Comparison of ENCODE assay signal across 18 cellular contexts in genomic region chr4:139682309-139683210, GRCh38. TPM values are rescaled to one million over a fixed set of nuclear protein-coding genes. Genes with fewer than 3 reads are reported as not detected.
A peak's percentile ranks its signal among the peaks of the same experiment; 100 is the strongest.
DNase-seq lines count a peak whose midpoint lies in the region; ATAC-seq and TF ChIP-seq lines count a peak whose summit lies in the region.
"Had no signal": no experiment of that assay in that cellular context is flagged by ENCODE, and none has a peak within 500 bp of the region (broad histone marks: within the 10 kb centered on the region; RNA-seq: fewer than 3 reads in every experiment).

No MANE protein-coding gene starts in this region.

- H3K36me3 ChIP-seq in naive thymus-derived CD4-positive, alpha-beta T cell (ENCODE audit: control insufficient read depth in 2 of 3, insufficient read depth in 3 of 3, low read length in 3 of 3) = no peaks in the 10 kb centered on the region

- DNase-seq in T-helper 1 cell = no peak
- DNase-seq in right cardiac atrium = peak; percentile 21 to 65 (median 55)
- DNase-seq in progenitor cell of endocrine pancreas (ENCODE audit: low spot score, unreplicated experiment) = no peak
- DNase-seq in MV-4-11 (lab: John Stamatoyannopoulos, UW) = no peak
- DNase-seq in NCI-H2107 treated with DMSO at 0.1 percent for 48 hours (lab: John Stamatoyannopoulos, UW; ENCODE audit: unreplicated experiment) = no peak
- no peak for DNase-seq in naive thymus-derived CD4-positive, alpha-beta T cell
- DNase-seq: activated CD4-positive, alpha-beta T cell treated with anti-CD3 and anti-CD28 coated beads for 48 hours; CD4-positive, alpha-beta T cell; foreskin melanocyte; HFFc6; NCI-H187 treated with DMSO at 0.1 percent for 48 hours; stimulated activated CD8-positive, alpha-beta memory T cell treated with anti-CD3 and anti-CD28 coated beads, Interleukin-4, amount 100 ng/mL, for 48 hours had no signal

- H3K27ac Mint-ChIP-seq in T-helper 1 cell treated with Interleukin-12 subunit alpha and Interleukin-12 subunit beta and Interleukin-4 antibody, amounts not matched to agents 30 μg/mL and 1 μg/mL, for 36 hours = peak overlapping the region; percentile 38
- H3K27ac Mint-ChIP-seq in activated T-helper 17 cell treated with anti-CD3 and anti-CD28 coated beads, Interleukin-2, amount 50 U/mL, for 72 hours = peak overlapping the region; percentile 11
- H3K27ac Mint-ChIP-seq in progenitor cell of endocrine pancreas = peak overlapping the region; percentile 80
- H3K27ac Mint-ChIP-seq in naive thymus-derived CD4-positive, alpha-beta T cell = peak overlapping the region in 2 of 9 donors; percentile 11 to 37
- H3K27ac Mint-ChIP-seq: CD4-positive, alpha-beta T cell; HFFc6 had no signal

- no peak for ATAC-seq in activated T-helper 17 cell treated with anti-CD3 and anti-CD28 coated beads, Interleukin-2, amount 50 U/mL, for 72 hours (replicated peaks)
- ATAC-seq in right cardiac atrium = peak; percentile 62 to 88
- no peak for ATAC-seq in naive thymus-derived CD4-positive, alpha-beta T cell
- ATAC-seq: GM12878 had no signal

- H3K4me1 Mint-ChIP-seq in T-helper 1 cell treated with Interleukin-12 subunit alpha and Interleukin-12 subunit beta and Interleukin-4 antibody, amounts not matched to agents 30 μg/mL and 1 μg/mL, for 36 hours (ENCODE audit: low read depth) = peaks cover 21% of the 10 kb centered on the region
- peaks cover 4% of the 10 kb centered on the region for H3K4me1 Mint-ChIP-seq in activated T-helper 17 cell treated with anti-CD3 and anti-CD28 coated beads, Interleukin-2, amount 50 U/mL, for 72 hours
- peaks cover 24% of the 10 kb centered on the region for H3K4me1 Mint-ChIP-seq in progenitor cell of endocrine pancreas (ENCODE audit: low read depth)
- H3K4me1 Mint-ChIP-seq in naive thymus-derived CD4-positive, alpha-beta T cell = peaks cover 0 to 36% (median 5%) of the 10 kb centered on the region in 7 donors

- POLR2A ChIA-PET in naive thymus-derived CD4-positive, alpha-beta T cell (lab: Charles Lee) = no interaction called here

- H3K27me3 ChIP-seq in right cardiac atrium (ENCODE audit: control insufficient read depth, insufficient read depth) = no peaks in the 10 kb centered on the region
- H3K27me3 ChIP-seq in naive thymus-derived CD4-positive, alpha-beta T cell (ENCODE audit: control insufficient read depth in 2 of 2, insufficient read depth in 2 of 2, low read length in 2 of 2) = no peaks in the 10 kb centered on the region
- H3K27me3 ChIP-seq: tibial nerve had no signal

- CTCF ChIA-PET in naive thymus-derived CD4-positive, alpha-beta T cell (lab: Charles Lee) = no interaction called here

- H3K27me3 Mint-ChIP-seq in T-helper 1 cell treated with Interleukin-12 subunit alpha and Interleukin-12 subunit beta and Interleukin-4 antibody, amounts not matched to agents 30 μg/mL and 1 μg/mL, for 36 hours (ENCODE audit: low read depth) = no peaks in the 10 kb centered on the region
- H3K27me3 Mint-ChIP-seq in activated T-helper 17 cell treated with anti-CD3 and anti-CD28 coated beads, Interleukin-2, amount 50 U/mL, for 72 hours = no peaks in the 10 kb centered on the region
- H3K27me3 Mint-ChIP-seq in progenitor cell of endocrine pancreas = no peaks in the 10 kb centered on the region
- peaks cover 0 to 6% (median 0%) of the 10 kb centered on the region in 5 donors for H3K27me3 Mint-ChIP-seq in naive thymus-derived CD4-positive, alpha-beta T cell
- H3K27me3 Mint-ChIP-seq: CD4-positive, alpha-beta T cell had no signal

- intact Hi-C loops in right cardiac atrium (cut with DNase I) = no loop called here
- intact Hi-C loops in naive thymus-derived CD4-positive, alpha-beta T cell (cut with micrococcal nuclease) = no loop called here

- H3K4me3 ChIP-seq in right cardiac atrium (ENCODE audit: low read length) = no peak overlapping the region
- H3K4me3 ChIP-seq in naive thymus-derived CD4-positive, alpha-beta T cell (ENCODE audit: low read length) = no peak overlapping the region
- H3K4me3 ChIP-seq: GM12878, tibial nerve had no signal

- H3K9me3 ChIP-seq in right cardiac atrium (ENCODE audit: control insufficient read depth, low read length) = no peaks in the 10 kb centered on the region
- no peaks in the 10 kb centered on the region for H3K9me3 ChIP-seq in naive thymus-derived CD4-positive, alpha-beta T cell (ENCODE audit: control insufficient read depth in 2 of 3, low read length in 3 of 3)
- H3K9me3 ChIP-seq: tibial nerve had no signal

- TF ChIP-seq CTCF in progenitor cell of endocrine pancreas (IDR thresholded peaks at IDR 0.05; ENCODE audit: unreplicated experiment) = no peak

- peaks cover 3% of the 10 kb centered on the region for H3K4me1 ChIP-seq in right cardiac atrium (ENCODE audit: control insufficient read depth, insufficient read depth, low read length)
- H3K4me1 ChIP-seq in naive thymus-derived CD4-positive, alpha-beta T cell (ENCODE audit: control insufficient read depth in 2 of 2, insufficient read depth in 2 of 2, low read length in 2 of 2) = no peaks in the 10 kb centered on the region

- no peak overlapping the region for H3K27ac ChIP-seq in right cardiac atrium (ENCODE audit: low read length)
- H3K27ac ChIP-seq in naive thymus-derived CD4-positive, alpha-beta T cell (ENCODE audit: low read depth, low read length) = no peak overlapping the region
- H3K27ac ChIP-seq: 22Rv1, HL-60, tibial nerve had no signal

- peaks cover 52% of the 10 kb centered on the region for H3K36me3 Mint-ChIP-seq in T-helper 1 cell treated with Interleukin-12 subunit alpha and Interleukin-12 subunit beta and Interleukin-4 antibody, amounts not matched to agents 30 μg/mL and 1 μg/mL, for 36 hours (ENCODE audit: low read depth)
- peaks cover 11% of the 10 kb centered on the region for H3K36me3 Mint-ChIP-seq in activated T-helper 17 cell treated with anti-CD3 and anti-CD28 coated beads, Interleukin-2, amount 50 U/mL, for 72 hours (ENCODE audit: low read depth)
- H3K36me3 Mint-ChIP-seq in progenitor cell of endocrine pancreas (ENCODE audit: insufficient read depth) = peaks cover 73% of the 10 kb centered on the region
- H3K36me3 Mint-ChIP-seq in naive thymus-derived CD4-positive, alpha-beta T cell = peaks cover 6 to 64% (median 15%) of the 10 kb centered on the region in 5 donors

- H3K9me3 Mint-ChIP-seq in T-helper 1 cell treated with Interleukin-12 subunit alpha and Interleukin-12 subunit beta and Interleukin-4 antibody, amounts not matched to agents 30 μg/mL and 1 μg/mL, for 36 hours = peaks cover 18% of the 10 kb centered on the region
- no peaks in the 10 kb centered on the region for H3K9me3 Mint-ChIP-seq in activated T-helper 17 cell treated with anti-CD3 and anti-CD28 coated beads, Interleukin-2, amount 50 U/mL, for 72 hours
- H3K9me3 Mint-ChIP-seq in progenitor cell of endocrine pancreas (ENCODE audit: low read depth) = peaks cover 37% of the 10 kb centered on the region
- peaks cover 0 to 17% (median 5%) of the 10 kb centered on the region in 11 donors for H3K9me3 Mint-ChIP-seq in naive thymus-derived CD4-positive, alpha-beta T cell
- H3K9me3 Mint-ChIP-seq: HFFc6 had no signal

- H3K4me3 Mint-ChIP-seq in T-helper 1 cell treated with Interleukin-12 subunit alpha and Interleukin-12 subunit beta and Interleukin-4 antibody, amounts not matched to agents 30 μg/mL and 1 μg/mL, for 36 hours = no peak overlapping the region
- H3K4me3 Mint-ChIP-seq in activated T-helper 17 cell treated with anti-CD3 and anti-CD28 coated beads, Interleukin-2, amount 50 U/mL, for 72 hours = no peak overlapping the region
- H3K4me3 Mint-ChIP-seq in progenitor cell of endocrine pancreas (ENCODE audit: low read depth) = no peak overlapping the region
- peak overlapping the region in 1 of 10 donors; percentile 21 for H3K4me3 Mint-ChIP-seq in naive thymus-derived CD4-positive, alpha-beta T cell
- H3K4me3 Mint-ChIP-seq: CD4-positive, alpha-beta T cell; HFFc6 had no signal

- WGBS in right cardiac atrium = 43% methylated on average over 8 of the region's 8 CpGs

RNA-seq across cellular contexts. Expression of gene MGST2, which starts 16.9 kb away (rescaled TPM):
- total RNA-seq in activated T-helper 17 cell treated with anti-CD3 and anti-CD28 coated beads, Interleukin-2, amount 50 U/mL, for 72 hours = 10 to 100 TPM; 29.2 to 32.0 TPM
- 100 to 1,000 TPM in 3 of 4 donors, 10 to 100 TPM in 1; 98.1 to 125 (median 116) TPM for total RNA-seq in right cardiac atrium
- 173 TPM for polyA plus RNA-seq in right cardiac atrium
- total RNA-seq in progenitor cell of endocrine pancreas = 62.5 and 66.1 TPM in 2 replicates
- 10 to 100 TPM in 2 of 5 experiments, 1 to 10 TPM in 3; 1.4 to 37.3 (median 1.9) TPM for total RNA-seq in naive thymus-derived CD4-positive, alpha-beta T cell
- 1 to 10 TPM; 2.5 to 4.4 TPM for polyA plus RNA-seq in naive thymus-derived CD4-positive, alpha-beta T cell

Comparison
In these comparisons a context has a peak if more than half of its experiments do, and no peak if none do; other contexts are left out.
1. DNase-seq: peak in right cardiac atrium (3 of 3); none in T-helper 1 cell (0 of 5), progenitor cell of endocrine pancreas (single experiment), MV-4-11 (single experiment), NCI-H2107 treated with DMSO at 0.1 percent for 48 hours (single experiment) and naive thymus-derived CD4-positive, alpha-beta T cell (0 of 9).
2. ATAC-seq: peak in right cardiac atrium (2 of 2); none in activated T-helper 17 cell treated with anti-CD3 and anti-CD28 coated beads, Interleukin-2, amount 50 U/mL, for 72 hours (single experiment) and naive thymus-derived CD4-positive, alpha-beta T cell (single experiment).